Comparison of ENCODE assay signal across 7 cellular contexts in the genomic region with DNA sequence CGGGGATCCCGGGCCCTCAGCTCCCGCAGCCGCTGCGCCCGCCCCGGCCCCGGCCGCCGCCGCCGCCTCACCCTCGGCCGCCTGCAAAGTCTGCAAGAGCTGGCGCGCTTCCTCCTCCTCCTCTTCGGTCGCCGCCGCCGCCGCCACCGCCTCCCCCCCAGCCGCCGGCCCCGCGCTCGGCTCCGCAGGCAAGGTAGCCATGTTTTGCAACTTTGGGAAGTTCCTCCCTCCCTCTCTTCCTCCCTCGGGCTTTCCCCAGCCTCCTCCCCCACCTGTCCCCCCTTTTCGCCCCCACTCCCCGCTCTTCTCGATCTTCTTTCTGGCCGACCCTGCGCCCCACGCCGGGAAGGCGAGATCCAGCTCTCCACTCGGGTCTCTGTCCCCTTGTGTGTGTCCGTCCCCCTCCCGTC. TPM values are rescaled to one million over a fixed set of nuclear protein-coding genes. Genes with fewer than 3 reads are reported as not detected.
DNase-seq lines count a peak whose midpoint lies in the region; TF ChIP-seq lines count a peak whose summit lies in the region.

No MANE protein-coding gene starts in this region.

- peak; percentile 36 for DNase-seq in NOMO-1 treated with DMSO at 0.1 percent for 48 hours (lab: John Stamatoyannopoulos, UW; ENCODE audit: unreplicated experiment)
- peak; percentile 48 for DNase-seq in amniotic epithelial cell (ENCODE audit: low read depth)
- DNase-seq in stimulated activated CD4-positive, alpha-beta T cell treated with anti-CD3 and anti-CD28 coated beads, Interleukin-4, amount 100 ng/mL, for 24 hours = peak; percentile 34
- no peak for DNase-seq in SK-N-DZ (ENCODE audit: low spot score)
- no peak for DNase-seq in NCI-H1048 (lab: John Stamatoyannopoulos, UW)

- peak overlapping the region; percentile 75 for H3K4me3 ChIP-seq in GM12875 (ENCODE audit: low read depth, low read length)
- H3K4me3 ChIP-seq in iPS-11a (ENCODE audit: low read depth, low read length) = peak overlapping the region; percentile 78

- TF ChIP-seq CTCF in GM12875 (IDR thresholded peaks at IDR 0.05; ENCODE audit: borderline replicate concordance, insufficient read depth, low read depth, low read length) = no peak

RNA-seq across cellular contexts. Expression of a gene that starts 0.4 kb away (rescaled TPM):
- 4.9 and 6.2 TPM in 2 replicates for polyA plus RNA-seq in SK-N-DZ (2014; cell fraction: cytosol; rRNA removed)
- 9.2 and 10.6 TPM in 2 replicates for polyA plus RNA-seq in SK-N-DZ (2014; cell fraction: nucleus; rRNA removed)

RNA-seq across cellular contexts. Expression of a gene that starts 13.6 kb away (rescaled TPM):
- polyA plus RNA-seq in SK-N-DZ (2014; cell fraction: cytosol; rRNA removed) = 7.0 and 7.9 TPM in 2 replicates
- 53.8 and 64.2 TPM in 2 replicates for polyA plus RNA-seq in SK-N-DZ (2014; cell fraction: nucleus; rRNA removed)

RNA-seq across cellular contexts. Expression of a gene that starts 24.0 kb away (rescaled TPM):
- polyA plus RNA-seq in SK-N-DZ (2014; cell fraction: cytosol; rRNA removed) = 23.8 and 30.7 TPM in 2 replicates
- polyA plus RNA-seq in SK-N-DZ (2014; cell fraction: nucleus; rRNA removed) = 24.3 and 51.2 TPM in 2 replicates

RNA-seq across cellular contexts. Expression of a gene that starts 35.4 kb away (rescaled TPM):
- 0.08 and 0.30 TPM in 2 replicates for polyA plus RNA-seq in SK-N-DZ (2014; cell fraction: cytosol; rRNA removed)
- 0.07 and 0.21 TPM in 2 replicates for polyA plus RNA-seq in SK-N-DZ (2014; cell fraction: nucleus; rRNA removed)

RNA-seq across cellular contexts. Expression of a gene that starts 38.0 kb away (rescaled TPM):
- polyA plus RNA-seq in SK-N-DZ (2014; cell fraction: cytosol; rRNA removed) = 19.3 and 21.5 TPM in 2 replicates
- polyA plus RNA-seq in SK-N-DZ (2014; cell fraction: nucleus; rRNA removed) = 14.3 and 17.0 TPM in 2 replicates

Comparison
In these comparisons a context has a peak if more than half of its experiments do, and no peak if none do; other contexts are left out.
1. DNase-seq: peak in NOMO-1 treated with DMSO at 0.1 percent for 48 hours (single experiment), amniotic epithelial cell (single experiment) and stimulated activated CD4-positive, alpha-beta T cell treated with anti-CD3 and anti-CD28 coated beads, Interleukin-4, amount 100 ng/mL, for 24 hours (single experiment); none in SK-N-DZ (single experiment) and NCI-H1048 (single experiment).